25 cellular contexts compared by ENCODE assay signal in the genomic region with DNA sequence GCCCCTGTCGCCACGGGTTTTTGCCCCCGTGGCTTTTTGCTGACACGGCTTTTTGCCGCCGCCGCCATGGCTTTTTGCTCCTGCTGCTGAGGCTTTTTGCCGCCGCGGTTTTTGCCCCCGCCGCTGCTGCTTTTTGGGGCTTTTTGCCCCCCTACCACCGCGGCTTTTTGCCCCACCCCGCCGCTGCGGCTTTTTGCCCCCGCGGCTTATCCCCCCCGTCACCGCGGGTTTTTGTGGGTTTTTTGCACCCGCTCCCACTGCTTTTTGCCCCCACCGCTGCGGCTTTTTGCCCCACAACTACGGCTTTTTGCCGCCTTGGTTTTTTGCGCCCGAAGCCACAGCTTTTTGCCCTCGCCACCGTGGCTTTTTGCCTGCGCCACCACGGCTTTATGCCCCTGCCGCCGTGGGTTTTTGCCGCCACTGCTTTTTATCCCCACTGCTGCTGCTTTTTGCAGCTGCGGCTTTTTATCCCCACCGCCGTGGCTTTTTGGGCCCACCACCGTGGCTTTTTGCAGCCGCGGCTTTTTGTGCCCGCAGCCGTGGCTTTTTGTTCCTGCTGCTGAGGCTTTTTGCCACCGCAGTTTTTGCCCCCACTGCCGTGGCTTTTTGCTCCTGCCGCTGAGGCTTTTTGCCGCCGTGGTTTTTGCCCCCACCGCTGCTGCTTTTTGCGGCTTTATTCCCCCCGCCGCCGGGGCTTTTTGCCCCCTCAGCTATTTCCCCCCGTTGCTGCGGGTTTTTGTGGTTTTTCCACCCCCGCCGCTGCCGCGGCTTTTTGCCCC.
DNase-seq lines count a peak whose midpoint lies in the region; ATAC-seq, FAIRE-seq and TF ChIP-seq lines count a peak whose summit lies in the region.
"Had no signal": no experiment of that assay in that cellular context is flagged by ENCODE, and none has a peak within 500 bp of the region (broad histone marks: within the 10 kb centered on the region; RNA-seq: fewer than 3 reads in every experiment).

No MANE protein-coding gene starts in this region.

- H3K4me1 Mint-ChIP-seq in stimulated activated effector memory CD8-positive, alpha-beta T cell treated with anti-CD3 and anti-CD28 coated beads, Interleukin-12 subunit alpha, Interleukin-12 subunit beta, amount 100 ng/mL, for 72 hours = no peaks in the 10 kb centered on the region
- H3K4me1 Mint-ChIP-seq: activated CD4-positive, alpha-beta T cell treated with anti-CD3 and anti-CD28 coated beads, Interleukin-2, amount 10 ng/mL, durations not matched to agents 24 days and 14 days; activated naive CD8-positive, alpha-beta T cell treated with anti-CD3 and anti-CD28 coated beads, Interleukin-2, amount 50 U/mL, for 24 hours; activated T-helper 17 cell treated with anti-CD3 and anti-CD28 coated beads, Interleukin-2, amount 50 U/mL, for 72 hours; CD4-positive, alpha-beta memory T cell; naive thymus-derived CD8-positive, alpha-beta T cell had no signal

- no peak overlapping the region for H3K27ac Mint-ChIP-seq in stimulated activated effector memory CD8-positive, alpha-beta T cell treated with anti-CD3 and anti-CD28 coated beads, Interleukin-12 subunit alpha, Interleukin-12 subunit beta, amount 100 ng/mL, for 72 hours
- H3K27ac Mint-ChIP-seq: activated CD4-positive, alpha-beta T cell treated with anti-CD3 and anti-CD28 coated beads, Interleukin-2, amount 10 ng/mL, durations not matched to agents 24 days and 14 days; activated naive CD8-positive, alpha-beta T cell treated with anti-CD3 and anti-CD28 coated beads, Interleukin-2, amount 50 U/mL, for 24 hours; activated T-helper 17 cell treated with anti-CD3 and anti-CD28 coated beads, Interleukin-2, amount 50 U/mL, for 72 hours; CD4-positive, alpha-beta memory T cell; naive thymus-derived CD8-positive, alpha-beta T cell had no signal

- H3K4me3 Mint-ChIP-seq in stimulated activated effector memory CD8-positive, alpha-beta T cell treated with anti-CD3 and anti-CD28 coated beads, Interleukin-12 subunit alpha, Interleukin-12 subunit beta, amount 100 ng/mL, for 72 hours = no peak overlapping the region
- H3K4me3 Mint-ChIP-seq: activated CD4-positive, alpha-beta T cell treated with anti-CD3 and anti-CD28 coated beads, Interleukin-2, amount 10 ng/mL, durations not matched to agents 24 days and 14 days; activated naive CD8-positive, alpha-beta T cell treated with anti-CD3 and anti-CD28 coated beads, Interleukin-2, amount 50 U/mL, for 24 hours; activated T-helper 17 cell treated with anti-CD3 and anti-CD28 coated beads, Interleukin-2, amount 50 U/mL, for 72 hours; CD4-positive, alpha-beta memory T cell; naive thymus-derived CD8-positive, alpha-beta T cell had no signal

- H3K36me3 ChIP-seq in BE2C = no peaks in the 10 kb centered on the region

- TF ChIP-seq POLR2A in GM12892 (IDR thresholded peaks at IDR 0.05; ENCODE audit: low read depth, low read length) = no peak

- peaks cover 9% of the 10 kb centered on the region for H3K9me3 Mint-ChIP-seq in stimulated activated effector memory CD8-positive, alpha-beta T cell treated with anti-CD3 and anti-CD28 coated beads, Interleukin-12 subunit alpha, Interleukin-12 subunit beta, amount 100 ng/mL, for 72 hours
- H3K9me3 Mint-ChIP-seq: activated CD4-positive, alpha-beta T cell treated with anti-CD3 and anti-CD28 coated beads, Interleukin-2, amount 10 ng/mL, durations not matched to agents 24 days and 14 days had no signal

- peaks cover 7% of the 10 kb centered on the region for H3K36me3 Mint-ChIP-seq in stimulated activated effector memory CD8-positive, alpha-beta T cell treated with anti-CD3 and anti-CD28 coated beads, Interleukin-12 subunit alpha, Interleukin-12 subunit beta, amount 100 ng/mL, for 72 hours
- H3K36me3 Mint-ChIP-seq: CD4-positive, alpha-beta memory T cell had no signal

- no peak for FAIRE-seq in GM12892 (lab: Jason Lieb, UNC)
- FAIRE-seq: keratinocyte had no signal

- intact Hi-C loops in posterior vena cava (cut with DNase I) = no loop called here

- in situ Hi-C loops in GM13977 (cut with MboI; ENCODE audit: low pct_unique_long_range_greater_than_20kb, low sequenced_read_pairs, unreplicated experiment) = no loop called here

- no peaks in the 10 kb centered on the region for H3K4me1 ChIP-seq in BE2C
- H3K4me1 ChIP-seq: body of pancreas had no signal

- H3K4me3 ChIP-seq in BE2C (ENCODE audit: low read depth, low read length) = no peak overlapping the region
- H3K4me3 ChIP-seq: body of pancreas, SK-N-MC had no signal

- H3K27me3 ChIP-seq in BE2C = no peaks in the 10 kb centered on the region
- H3K27me3 ChIP-seq: body of pancreas had no signal

- DNase-seq in AG20443 (ENCODE audit: low spot score) (peak; percentile 0), GM13977 (ENCODE audit: low spot score) (peak; percentile 0), islet precursor cell (peak; percentile 17), posterior vena cava (ENCODE audit: low spot score) (peak; percentile 67), GM12892 (ENCODE audit: insufficient read length) (no peak), BE2C (no peak)
- DNase-seq in stimulated activated effector memory CD8-positive, alpha-beta T cell treated with anti-CD3 and anti-CD28 coated beads, Interleukin-12 subunit alpha, Interleukin-12 subunit beta, amount 100 ng/mL, for 72 hours (ENCODE audit: low spot score in 2 of 2) = no peak
- DNase-seq in stimulated activated CD4-positive, alpha-beta T cell treated with anti-CD3 and anti-CD28 coated beads, Interleukin-2, amount 100 ng/mL, for 24 hours = no peak
- DNase-seq: activated CD4-positive, alpha-beta T cell treated with anti-CD3 and anti-CD28 coated beads, Interleukin-2, amount 10 ng/mL, durations not matched to agents 24 days and 14 days; activated naive CD8-positive, alpha-beta T cell treated with anti-CD3 and anti-CD28 coated beads, Interleukin-2, amount 50 U/mL, for 24 hours; CD4-positive, alpha-beta memory T cell; DMS153; effector CD8-positive, alpha-beta T cell; foreskin melanocyte; GDM1; KG1; mesendoderm; NCI-H1694; NCI-H2171; NCI-H526 had no signal

- no peak for ATAC-seq in stimulated activated effector memory CD8-positive, alpha-beta T cell treated with anti-CD3 and anti-CD28 coated beads, Interleukin-12 subunit alpha, Interleukin-12 subunit beta, amount 100 ng/mL, for 72 hours
- ATAC-seq: activated naive CD8-positive, alpha-beta T cell treated with anti-CD3 and anti-CD28 coated beads, Interleukin-2, amount 50 U/mL, for 24 hours; activated T-helper 17 cell treated with anti-CD3 and anti-CD28 coated beads, Interleukin-2, amount 50 U/mL, for 72 hours; body of pancreas; naive thymus-derived CD8-positive, alpha-beta T cell had no signal

- TF ChIP-seq CTCF in GM13977 (IDR thresholded peaks at IDR 0.05; ENCODE audit: extremely low read depth, insufficient read depth, missing control alignments) = no peak
- no peak for TF ChIP-seq CTCF in BE2C (IDR thresholded peaks at IDR 0.05; ENCODE audit: low read depth, low read length)

- H3K9me3 ChIP-seq in BE2C = no peaks in the 10 kb centered on the region
- H3K9me3 ChIP-seq: body of pancreas had no signal

Comparison
In these comparisons a context has a peak if more than half of its experiments do, and no peak if none do; other contexts are left out.
1. DNase-seq: peak in AG20443 (single experiment), GM13977 (single experiment), islet precursor cell (single experiment) and posterior vena cava (single experiment); none in stimulated activated effector memory CD8-positive, alpha-beta T cell treated with anti-CD3 and anti-CD28 coated beads, Interleukin-12 subunit alpha, Interleukin-12 subunit beta, amount 100 ng/mL, for 72 hours (0 of 2), stimulated activated CD4-positive, alpha-beta T cell treated with anti-CD3 and anti-CD28 coated beads, Interleukin-2, amount 100 ng/mL, for 24 hours (0 of 2), GM12892 (single experiment) and BE2C (single experiment).